ENCODE assay signal across 1 cellular context in the genomic region with DNA sequence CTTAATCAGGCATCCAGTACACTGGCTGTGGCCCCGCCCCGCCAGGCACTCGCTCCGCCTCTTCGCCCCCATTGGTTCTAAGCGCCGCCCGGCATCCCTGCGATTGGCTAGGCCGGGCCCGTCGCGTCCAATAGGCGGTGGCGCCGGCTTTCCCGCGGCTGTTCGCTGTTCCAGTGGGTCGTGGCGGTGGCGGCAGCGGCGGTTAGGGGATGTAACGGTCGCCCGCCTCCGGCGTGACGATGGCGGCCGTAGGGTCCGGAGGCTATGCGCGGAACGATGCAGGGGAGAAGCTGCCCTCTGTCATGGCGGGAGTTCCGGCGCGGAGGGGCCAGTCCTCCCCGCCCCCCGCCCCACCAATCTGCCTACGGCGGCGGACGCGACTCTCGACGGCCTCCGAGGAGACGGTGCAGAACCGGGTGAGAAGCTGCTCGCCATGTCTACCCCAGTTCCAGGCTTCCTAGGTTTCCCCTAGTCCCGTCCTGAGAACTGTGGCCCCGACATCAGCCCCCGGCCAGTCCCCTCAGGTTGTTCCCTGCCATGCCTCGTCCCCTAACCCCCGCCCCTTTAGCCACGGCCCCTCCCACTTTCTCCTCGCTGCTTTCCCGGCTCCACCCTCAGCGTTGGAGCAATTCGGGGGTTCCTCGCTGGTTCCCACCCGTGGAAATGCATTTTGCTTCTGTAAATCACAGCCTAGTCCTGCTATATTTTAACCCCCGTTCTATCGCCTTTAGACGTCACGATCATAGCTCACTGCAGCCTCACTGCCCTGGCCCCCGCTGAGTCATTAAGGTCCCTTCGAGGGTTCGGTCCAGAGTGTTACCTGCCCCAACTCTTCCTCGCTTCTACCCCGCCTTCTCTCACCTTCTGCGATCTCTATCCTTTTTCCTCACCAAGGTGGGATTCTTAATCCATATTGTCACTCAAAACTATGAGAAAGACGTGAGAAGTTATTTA.
A peak's percentile ranks its signal among the peaks of the same experiment; 100 is the strongest.
TF ChIP-seq lines count a peak whose summit lies in the region.

A gene (plus strand): TSS at position 165 of the 954 bp plus-strand sequence. CDS start 75 bp downstream, at position 240.

TF ChIP-seq in HepG2, 621 proteins besides CTCF, POLR2A, EP300 and RAD21 (continued from another document and continues in another):
- TF ChIP-seq, protein P1, sequence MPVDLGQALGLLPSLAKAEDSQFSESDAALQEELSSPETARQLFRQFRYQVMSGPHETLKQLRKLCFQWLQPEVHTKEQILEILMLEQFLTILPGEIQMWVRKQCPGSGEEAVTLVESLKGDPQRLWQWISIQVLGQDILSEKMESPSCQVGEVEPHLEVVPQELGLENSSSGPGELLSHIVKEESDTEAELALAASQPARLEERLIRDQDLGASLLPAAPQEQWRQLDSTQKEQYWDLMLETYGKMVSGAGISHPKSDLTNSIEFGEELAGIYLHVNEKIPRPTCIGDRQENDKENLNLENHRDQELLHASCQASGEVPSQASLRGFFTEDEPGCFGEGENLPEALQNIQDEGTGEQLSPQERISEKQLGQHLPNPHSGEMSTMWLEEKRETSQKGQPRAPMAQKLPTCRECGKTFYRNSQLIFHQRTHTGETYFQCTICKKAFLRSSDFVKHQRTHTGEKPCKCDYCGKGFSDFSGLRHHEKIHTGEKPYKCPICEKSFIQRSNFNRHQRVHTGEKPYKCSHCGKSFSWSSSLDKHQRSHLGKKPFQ (CRISPR knock-in tag; IDR thresholded peaks at IDR 0.05; ENCODE audit: insufficient replicate concordance), result no peak
- TF ChIP-seq HIVEP1 (CRISPR knock-in tag; IDR thresholded peaks at IDR 0.05) (peak; percentile 11; the same call in 1 of the 2 replicates), TMF1 (CRISPR knock-in tag; IDR thresholded peaks at IDR 0.05; ENCODE audit: low read depth) (peak; percentile 67; the same call in 1 of the 2 replicates), NFYC (CRISPR knock-in tag; IDR thresholded peaks at IDR 0.05) (peak; percentile 95), NKX3-1 (CRISPR knock-in tag; IDR thresholded peaks at IDR 0.05) (peak; percentile 32; the same call in 1 of the 2 replicates), JDP2 (CRISPR knock-in tag; IDR thresholded peaks at IDR 0.05; ENCODE audit: borderline replicate concordance) (no peak), SATB2 (CRISPR knock-in tag; IDR thresholded peaks at IDR 0.05) (0 out of 2 replicates have a peak, but pooled peaks have one; percentile 3), ZNF232 (CRISPR knock-in tag; IDR thresholded peaks at IDR 0.05; ENCODE audit: borderline replicate concordance) (0 out of 2 replicates have a peak, but pooled peaks have one; percentile 7), SNAPC2 (CRISPR knock-in tag; IDR thresholded peaks at IDR 0.05) (peak; percentile 61; the same call in 1 of the 2 replicates), ZC3H13 (CRISPR knock-in tag; IDR thresholded peaks at IDR 0.05) (peak; percentile 74), RNF2 (conservative IDR thresholded peaks at IDR 0.05; ENCODE audit: low read depth) (no peak), ZNF510 (CRISPR knock-in tag; IDR thresholded peaks at IDR 0.05; ENCODE audit: low read depth) (0 out of 2 replicates have a peak, but pooled peaks have one; percentile 42), ZNF446 (CRISPR knock-in tag; IDR thresholded peaks at IDR 0.05) (no peak), ZNF572 (CRISPR knock-in tag; IDR thresholded peaks at IDR 0.05) (0 out of 2 replicates have a peak, but pooled peaks have one; percentile 20), REL (CRISPR knock-in tag; conservative IDR thresholded peaks at IDR 0.05) (peak; percentile 93), SRSF1 (optimal IDR thresholded peaks at IDR 0.05; ENCODE audit: low read depth, low read length) (peak; percentile 22), BHLHE40 (IDR thresholded peaks at IDR 0.05; ENCODE audit: low read length) (no peak), ZNF768 (CRISPR knock-in tag; IDR thresholded peaks at IDR 0.05) (peak; percentile 64; the same call in 1 of the 2 replicates), CBFB (CRISPR knock-in tag; IDR thresholded peaks at IDR 0.05) (no peak), ZNF552 (CRISPR knock-in tag; IDR thresholded peaks at IDR 0.05; ENCODE audit: borderline replicate concordance) (no peak), ZNF138 (CRISPR knock-in tag; IDR thresholded peaks at IDR 0.05; ENCODE audit: low read depth) (0 out of 2 replicates have a peak, but pooled peaks have one; percentile 6), PHF21A (CRISPR knock-in tag; IDR thresholded peaks at IDR 0.05) (peak; percentile 38; the same call in 1 of the 2 replicates), ZNF326 (CRISPR knock-in tag; IDR thresholded peaks at IDR 0.05; ENCODE audit: borderline replicate concordance) (no peak), KLF12 (CRISPR knock-in tag; IDR thresholded peaks at IDR 0.05; ENCODE audit: borderline replicate concordance) (0 out of 2 replicates have a peak, but pooled peaks have one; percentile 6), ATF7-NPFF (CRISPR knock-in tag; IDR thresholded peaks at IDR 0.05; ENCODE audit: low read depth) (peak; percentile 42), HOXA9 (CRISPR knock-in tag; IDR thresholded peaks at IDR 0.05; ENCODE audit: borderline replicate concordance) (peak; percentile 81; the same call in 1 of the 2 replicates), PCBP1 (IDR thresholded peaks at IDR 0.05; ENCODE audit: borderline replicate concordance, low read depth, low read length) (no peak), ZNF3 (CRISPR knock-in tag; IDR thresholded peaks at IDR 0.05) (no peak), JUNB (CRISPR knock-in tag; IDR thresholded peaks at IDR 0.05; ENCODE audit: borderline replicate concordance) (peak; percentile 57; the same call in 1 of the 2 replicates), MIER2 (CRISPR knock-in tag; IDR thresholded peaks at IDR 0.05) (no peak)
- TF ChIP-seq, protein P2, sequence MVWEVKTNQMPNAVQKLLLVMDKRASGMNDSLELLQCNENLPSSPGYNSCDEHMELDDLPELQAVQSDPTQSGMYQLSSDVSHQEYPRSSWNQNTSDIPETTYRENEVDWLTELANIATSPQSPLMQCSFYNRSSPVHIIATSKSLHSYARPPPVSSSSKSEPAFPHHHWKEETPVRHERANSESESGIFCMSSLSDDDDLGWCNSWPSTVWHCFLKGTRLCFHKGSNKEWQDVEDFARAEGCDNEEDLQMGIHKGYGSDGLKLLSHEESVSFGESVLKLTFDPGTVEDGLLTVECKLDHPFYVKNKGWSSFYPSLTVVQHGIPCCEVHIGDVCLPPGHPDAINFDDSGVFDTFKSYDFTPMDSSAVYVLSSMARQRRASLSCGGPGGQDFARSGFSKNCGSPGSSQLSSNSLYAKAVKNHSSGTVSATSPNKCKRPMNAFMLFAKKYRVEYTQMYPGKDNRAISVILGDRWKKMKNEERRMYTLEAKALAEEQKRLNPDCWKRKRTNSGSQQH (CRISPR knock-in tag; IDR thresholded peaks at IDR 0.05; ENCODE audit: low read depth), result peak; percentile 79
- TF ChIP-seq, protein P3, sequence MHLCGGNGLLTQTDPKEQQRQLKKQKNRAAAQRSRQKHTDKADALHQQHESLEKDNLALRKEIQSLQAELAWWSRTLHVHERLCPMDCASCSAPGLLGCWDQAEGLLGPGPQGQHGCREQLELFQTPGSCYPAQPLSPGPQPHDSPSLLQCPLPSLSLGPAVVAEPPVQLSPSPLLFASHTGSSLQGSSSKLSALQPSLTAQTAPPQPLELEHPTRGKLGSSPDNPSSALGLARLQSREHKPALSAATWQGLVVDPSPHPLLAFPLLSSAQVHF (CRISPR knock-in tag; IDR thresholded peaks at IDR 0.05), result peak; percentile 94
- TF ChIP-seq, protein P4, sequence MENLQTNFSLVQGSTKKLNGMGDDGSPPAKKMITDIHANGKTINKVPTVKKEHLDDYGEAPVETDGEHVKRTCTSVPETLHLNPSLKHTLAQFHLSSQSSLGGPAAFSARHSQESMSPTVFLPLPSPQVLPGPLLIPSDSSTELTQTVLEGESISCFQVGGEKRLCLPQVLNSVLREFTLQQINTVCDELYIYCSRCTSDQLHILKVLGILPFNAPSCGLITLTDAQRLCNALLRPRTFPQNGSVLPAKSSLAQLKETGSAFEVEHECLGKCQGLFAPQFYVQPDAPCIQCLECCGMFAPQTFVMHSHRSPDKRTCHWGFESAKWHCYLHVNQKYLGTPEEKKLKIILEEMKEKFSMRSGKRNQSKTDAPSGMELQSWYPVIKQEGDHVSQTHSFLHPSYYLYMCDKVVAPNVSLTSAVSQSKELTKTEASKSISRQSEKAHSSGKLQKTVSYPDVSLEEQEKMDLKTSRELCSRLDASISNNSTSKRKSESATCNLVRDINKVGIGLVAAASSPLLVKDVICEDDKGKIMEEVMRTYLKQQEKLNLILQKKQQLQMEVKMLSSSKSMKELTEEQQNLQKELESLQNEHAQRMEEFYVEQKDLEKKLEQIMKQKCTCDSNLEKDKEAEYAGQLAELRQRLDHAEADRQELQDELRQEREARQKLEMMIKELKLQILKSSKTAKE (CRISPR knock-in tag; IDR thresholded peaks at IDR 0.05; ENCODE audit: borderline replicate concordance), result peak; percentile 37; the same call in 1 of the 2 replicates
- TF ChIP-seq, protein P5, sequence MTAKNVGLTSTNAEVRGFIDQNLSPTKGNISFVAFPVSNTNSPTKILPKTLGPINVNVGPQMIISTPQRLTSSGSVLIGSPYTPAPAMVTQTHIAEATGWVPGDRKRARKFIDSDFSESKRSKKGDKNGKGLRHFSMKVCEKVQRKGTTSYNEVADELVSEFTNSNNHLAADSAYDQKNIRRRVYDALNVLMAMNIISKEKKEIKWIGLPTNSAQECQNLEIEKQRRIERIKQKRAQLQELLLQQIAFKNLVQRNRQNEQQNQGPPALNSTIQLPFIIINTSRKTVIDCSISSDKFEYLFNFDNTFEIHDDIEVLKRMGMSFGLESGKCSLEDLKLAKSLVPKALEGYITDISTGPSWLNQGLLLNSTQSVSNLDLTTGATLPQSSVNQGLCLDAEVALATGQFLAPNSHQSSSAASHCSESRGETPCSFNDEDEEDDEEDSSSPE (CRISPR knock-in tag; IDR thresholded peaks at IDR 0.05), result peak; percentile 97
- TF ChIP-seq, protein P6, sequence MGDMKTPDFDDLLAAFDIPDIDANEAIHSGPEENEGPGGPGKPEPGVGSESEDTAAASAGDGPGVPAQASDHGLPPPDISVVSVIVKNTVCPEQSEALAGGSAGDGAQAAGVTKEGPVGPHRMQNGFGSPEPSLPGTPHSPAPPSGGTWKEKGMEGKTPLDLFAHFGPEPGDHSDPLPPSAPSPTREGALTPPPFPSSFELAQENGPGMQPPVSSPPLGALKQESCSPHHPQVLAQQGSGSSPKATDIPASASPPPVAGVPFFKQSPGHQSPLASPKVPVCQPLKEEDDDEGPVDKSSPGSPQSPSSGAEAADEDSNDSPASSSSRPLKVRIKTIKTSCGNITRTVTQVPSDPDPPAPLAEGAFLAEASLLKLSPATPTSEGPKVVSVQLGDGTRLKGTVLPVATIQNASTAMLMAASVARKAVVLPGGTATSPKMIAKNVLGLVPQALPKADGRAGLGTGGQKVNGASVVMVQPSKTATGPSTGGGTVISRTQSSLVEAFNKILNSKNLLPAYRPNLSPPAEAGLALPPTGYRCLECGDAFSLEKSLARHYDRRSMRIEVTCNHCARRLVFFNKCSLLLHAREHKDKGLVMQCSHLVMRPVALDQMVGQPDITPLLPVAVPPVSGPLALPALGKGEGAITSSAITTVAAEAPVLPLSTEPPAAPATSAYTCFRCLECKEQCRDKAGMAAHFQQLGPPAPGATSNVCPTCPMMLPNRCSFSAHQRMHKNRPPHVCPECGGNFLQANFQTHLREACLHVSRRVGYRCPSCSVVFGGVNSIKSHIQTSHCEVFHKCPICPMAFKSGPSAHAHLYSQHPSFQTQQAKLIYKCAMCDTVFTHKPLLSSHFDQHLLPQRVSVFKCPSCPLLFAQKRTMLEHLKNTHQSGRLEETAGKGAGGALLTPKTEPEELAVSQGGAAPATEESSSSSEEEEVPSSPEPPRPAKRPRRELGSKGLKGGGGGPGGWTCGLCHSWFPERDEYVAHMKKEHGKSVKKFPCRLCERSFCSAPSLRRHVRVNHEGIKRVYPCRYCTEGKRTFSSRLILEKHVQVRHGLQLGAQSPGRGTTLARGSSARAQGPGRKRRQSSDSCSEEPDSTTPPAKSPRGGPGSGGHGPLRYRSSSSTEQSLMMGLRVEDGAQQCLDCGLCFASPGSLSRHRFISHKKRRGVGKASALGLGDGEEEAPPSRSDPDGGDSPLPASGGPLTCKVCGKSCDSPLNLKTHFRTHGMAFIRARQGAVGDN (CRISPR knock-in tag; IDR thresholded peaks at IDR 0.05), result peak; percentile 29; the same call in 1 of the 2 replicates
- TF ChIP-seq, protein P7, sequence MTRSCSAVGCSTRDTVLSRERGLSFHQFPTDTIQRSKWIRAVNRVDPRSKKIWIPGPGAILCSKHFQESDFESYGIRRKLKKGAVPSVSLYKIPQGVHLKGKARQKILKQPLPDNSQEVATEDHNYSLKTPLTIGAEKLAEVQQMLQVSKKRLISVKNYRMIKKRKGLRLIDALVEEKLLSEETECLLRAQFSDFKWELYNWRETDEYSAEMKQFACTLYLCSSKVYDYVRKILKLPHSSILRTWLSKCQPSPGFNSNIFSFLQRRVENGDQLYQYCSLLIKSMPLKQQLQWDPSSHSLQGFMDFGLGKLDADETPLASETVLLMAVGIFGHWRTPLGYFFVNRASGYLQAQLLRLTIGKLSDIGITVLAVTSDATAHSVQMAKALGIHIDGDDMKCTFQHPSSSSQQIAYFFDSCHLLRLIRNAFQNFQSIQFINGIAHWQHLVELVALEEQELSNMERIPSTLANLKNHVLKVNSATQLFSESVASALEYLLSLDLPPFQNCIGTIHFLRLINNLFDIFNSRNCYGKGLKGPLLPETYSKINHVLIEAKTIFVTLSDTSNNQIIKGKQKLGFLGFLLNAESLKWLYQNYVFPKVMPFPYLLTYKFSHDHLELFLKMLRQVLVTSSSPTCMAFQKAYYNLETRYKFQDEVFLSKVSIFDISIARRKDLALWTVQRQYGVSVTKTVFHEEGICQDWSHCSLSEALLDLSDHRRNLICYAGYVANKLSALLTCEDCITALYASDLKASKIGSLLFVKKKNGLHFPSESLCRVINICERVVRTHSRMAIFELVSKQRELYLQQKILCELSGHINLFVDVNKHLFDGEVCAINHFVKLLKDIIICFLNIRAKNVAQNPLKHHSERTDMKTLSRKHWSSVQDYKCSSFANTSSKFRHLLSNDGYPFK (CRISPR knock-in tag; IDR thresholded peaks at IDR 0.05; ENCODE audit: borderline replicate concordance), result peak; percentile 62; the same call in 1 of the 2 replicates
- TF ChIP-seq, protein P8, sequence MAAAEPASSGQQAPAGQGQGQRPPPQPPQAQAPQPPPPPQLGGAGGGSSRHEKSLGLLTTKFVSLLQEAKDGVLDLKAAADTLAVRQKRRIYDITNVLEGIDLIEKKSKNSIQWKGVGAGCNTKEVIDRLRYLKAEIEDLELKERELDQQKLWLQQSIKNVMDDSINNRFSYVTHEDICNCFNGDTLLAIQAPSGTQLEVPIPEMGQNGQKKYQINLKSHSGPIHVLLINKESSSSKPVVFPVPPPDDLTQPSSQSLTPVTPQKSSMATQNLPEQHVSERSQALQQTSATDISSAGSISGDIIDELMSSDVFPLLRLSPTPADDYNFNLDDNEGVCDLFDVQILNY (CRISPR knock-in tag; conservative IDR thresholded peaks at IDR 0.05), result peak; percentile 89
- TF ChIP-seq, protein P9, sequence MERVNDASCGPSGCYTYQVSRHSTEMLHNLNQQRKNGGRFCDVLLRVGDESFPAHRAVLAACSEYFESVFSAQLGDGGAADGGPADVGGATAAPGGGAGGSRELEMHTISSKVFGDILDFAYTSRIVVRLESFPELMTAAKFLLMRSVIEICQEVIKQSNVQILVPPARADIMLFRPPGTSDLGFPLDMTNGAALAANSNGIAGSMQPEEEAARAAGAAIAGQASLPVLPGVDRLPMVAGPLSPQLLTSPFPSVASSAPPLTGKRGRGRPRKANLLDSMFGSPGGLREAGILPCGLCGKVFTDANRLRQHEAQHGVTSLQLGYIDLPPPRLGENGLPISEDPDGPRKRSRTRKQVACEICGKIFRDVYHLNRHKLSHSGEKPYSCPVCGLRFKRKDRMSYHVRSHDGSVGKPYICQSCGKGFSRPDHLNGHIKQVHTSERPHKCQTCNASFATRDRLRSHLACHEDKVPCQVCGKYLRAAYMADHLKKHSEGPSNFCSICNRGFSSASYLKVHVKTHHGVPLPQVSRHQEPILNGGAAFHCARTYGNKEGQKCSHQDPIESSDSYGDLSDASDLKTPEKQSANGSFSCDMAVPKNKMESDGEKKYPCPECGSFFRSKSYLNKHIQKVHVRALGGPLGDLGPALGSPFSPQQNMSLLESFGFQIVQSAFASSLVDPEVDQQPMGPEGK (CRISPR knock-in tag; IDR thresholded peaks at IDR 0.05), result no peak
